ENCODE assay signal across 9 cellular contexts in genomic region chr1:109277434-109278204, GRCh38. TPM values are rescaled to one million over a fixed set of nuclear protein-coding genes. Genes with fewer than 3 reads are reported as not detected.
DNase-seq lines count a peak whose midpoint lies in the region; ATAC-seq and TF ChIP-seq lines count a peak whose summit lies in the region.
"Had no signal": no experiment of that assay in that cellular context is flagged by ENCODE, and none has a peak within 500 bp of the region (broad histone marks: within the 10 kb centered on the region; RNA-seq: fewer than 3 reads in every experiment).

No MANE protein-coding gene starts in this region.

- TF ChIP-seq CTCF in foreskin keratinocyte (conservative IDR thresholded peaks at IDR 0.05) = peak; percentile 75
- peak; percentile 92 for TF ChIP-seq CTCF in neutrophil (IDR thresholded peaks at IDR 0.05)
- TF ChIP-seq CTCF in thoracic aorta (IDR thresholded peaks at IDR 0.05) = peak; percentile 92

- no peaks in the 10 kb centered on the region for H3K9me3 ChIP-seq in CD4-positive, alpha-beta memory T cell (ENCODE audit: control insufficient read depth in 1 of 2, low read length in 2 of 2)
- no peaks in the 10 kb centered on the region for H3K9me3 ChIP-seq in neutrophil
- H3K9me3 ChIP-seq in thoracic aorta = no peaks in the 10 kb centered on the region

- H3K27ac ChIP-seq in CD4-positive, alpha-beta memory T cell (ENCODE audit: low read depth, low read length) = no peak overlapping the region
- H3K27ac ChIP-seq in foreskin keratinocyte (no peak overlapping the region), neutrophil (peak overlapping the region; percentile 31), thoracic aorta (no peak overlapping the region)

- DNase-seq in CD4-positive, alpha-beta memory T cell = peak; percentile 33 to 57 (median 42)
- peak; percentile 48 for DNase-seq in Jurkat, Clone E6-1 (ENCODE audit: low read depth, low spot score)
- DNase-seq in RKO (ENCODE audit: low spot score) = peak; percentile 75
- peak; percentile 41 for DNase-seq in activated effector memory CD4-positive, alpha-beta T cell treated with Interleukin-2 at 50 U/mL for 16 hours
- no peak for DNase-seq in foreskin keratinocyte
- peak; percentile 39 for DNase-seq in thoracic aorta (ENCODE audit: low spot score)

- H3K9me3 Mint-ChIP-seq in CD4-positive, alpha-beta memory T cell = no peaks in the 10 kb centered on the region
- H3K9me3 Mint-ChIP-seq: IgD-negative memory B cell had no signal

- H3K27me3 Mint-ChIP-seq in CD4-positive, alpha-beta memory T cell = no peaks in the 10 kb centered on the region

- no peak overlapping the region for H3K4me3 Mint-ChIP-seq in CD4-positive, alpha-beta memory T cell
- H3K4me3 Mint-ChIP-seq: IgD-negative memory B cell had no signal

- no peaks in the 10 kb centered on the region for H3K36me3 Mint-ChIP-seq in CD4-positive, alpha-beta memory T cell
- H3K36me3 Mint-ChIP-seq: IgD-negative memory B cell had no signal

- CTCF ChIA-PET in CD4-positive, alpha-beta memory T cell (lab: Charles Lee; ENCODE audit: partially characterized antibody) = interaction anchor here (0.7 to 9.5 kb wide), 26 partner anchors 8 to 256 kb away, joined by 3 to 193 read pairs (median 4); partner anchors contain the start of genes CYB561D1 and SORT1

- H3K27me3 ChIP-seq in CD4-positive, alpha-beta memory T cell (ENCODE audit: insufficient read depth, low read length) = no peaks in the 10 kb centered on the region
- H3K27me3 ChIP-seq in foreskin keratinocyte (no peaks in the 10 kb centered on the region), neutrophil (peaks cover 16% of the 10 kb centered on the region), thoracic aorta (replicated peaks; ENCODE audit: insufficient read depth) (no peaks in the 10 kb centered on the region)

- ATAC-seq in GM19455 (IDR thresholded peaks at IDR 0.05; ENCODE audit: unreplicated experiment) = peak; percentile 67
- no peak for ATAC-seq in foreskin keratinocyte
- ATAC-seq in thoracic aorta (ENCODE audit: insufficient number of reproducible peaks, low FRiP score, low read depth) = no peak

- POLR2A ChIA-PET in CD4-positive, alpha-beta memory T cell (lab: Charles Lee; ENCODE audit: partially characterized antibody) = interaction anchor here (1.7 to 1.8 kb wide), 2 partner anchors 206 to 255 kb away, joined by 5 to 7 read pairs; partner anchors contain the start of gene ATXN7L2

- peak overlapping the region in 1 of 7 donors; percentile 46 for H3K27ac Mint-ChIP-seq in CD4-positive, alpha-beta memory T cell

- intact Hi-C loops in CD4-positive, alpha-beta memory T cell (cut with micrococcal nuclease) = loop anchor here (1.0 kb wide), 2 partner anchors 122 to 217 kb away; partner anchors contain the start of gene CYB561D1

- H3K4me1 Mint-ChIP-seq in CD4-positive, alpha-beta memory T cell = peaks cover 3 to 13% (median 6%) of the 10 kb centered on the region in 4 donors

- H3K4me3 ChIP-seq in CD4-positive, alpha-beta memory T cell (ENCODE audit: low read length in 2 of 2) = no peak overlapping the region
- no peak overlapping the region for H3K4me3 ChIP-seq in Jurkat, Clone E6-1 (ENCODE audit: low read length)
- H3K4me3 ChIP-seq in neutrophil (ENCODE audit: low read depth in 1 of 2, low read length in 1 of 2) = no peak overlapping the region
- H3K4me3 ChIP-seq in thoracic aorta = no peak overlapping the region

- no peaks in the 10 kb centered on the region for H3K36me3 ChIP-seq in CD4-positive, alpha-beta memory T cell (ENCODE audit: insufficient read depth, low read length)
- H3K36me3 ChIP-seq in neutrophil (no peaks in the 10 kb centered on the region), thoracic aorta (no peaks in the 10 kb centered on the region)

- peaks cover 13% of the 10 kb centered on the region for H3K4me1 ChIP-seq in CD4-positive, alpha-beta memory T cell (ENCODE audit: insufficient read depth, low read length)
- H3K4me1 ChIP-seq in foreskin keratinocyte (peaks cover 16% of the 10 kb centered on the region), neutrophil (ENCODE audit: control insufficient read depth in 1 of 2, insufficient read depth in 1 of 2, low read depth in 1 of 2, low read length in 1 of 2) (peaks cover 22 to 28% of the 10 kb centered on the region in 2 experiments), thoracic aorta (ENCODE audit: control insufficient read depth in 1 of 2, low read depth in 2 of 2) (peaks cover 11 to 37% of the 10 kb centered on the region in 2 donors)

RNA-seq across cellular contexts. Expression of gene PSRC1, which starts 5.3 kb away (rescaled TPM):
- total RNA-seq in CD4-positive, alpha-beta memory T cell = under 1 TPM; 0.17 to 0.28 TPM
- under 1 TPM; 0.18 to 0.31 TPM for polyA plus RNA-seq in CD4-positive, alpha-beta memory T cell
- polyA plus RNA-seq in Jurkat, Clone E6-1 (2012; ENCODE audit: insufficient read depth, insufficient read length) = 39.1 TPM
- 26.6 and 33.5 TPM in 2 replicates for total RNA-seq in foreskin keratinocyte
- polyA plus RNA-seq in foreskin keratinocyte = 24.0 and 33.7 TPM in 2 replicates
- 1 to 10 TPM; 2.4 to 2.5 TPM for total RNA-seq in thoracic aorta
- polyA plus RNA-seq: IgD-negative memory B cell had no signal

RNA-seq across cellular contexts. Expression of gene CELSR2, which starts 28.3 kb away (rescaled TPM):
- 1 to 10 TPM; 2.6 to 3.1 TPM for total RNA-seq in CD4-positive, alpha-beta memory T cell
- under 1 TPM in 1 of 2 donors, not detected in 1; 0.52 TPM for polyA plus RNA-seq in CD4-positive, alpha-beta memory T cell
- 13.5 TPM for polyA plus RNA-seq in Jurkat, Clone E6-1 (2012; ENCODE audit: insufficient read depth, insufficient read length)
- total RNA-seq in foreskin keratinocyte = 14.1 and 16.0 TPM in 2 replicates
- polyA plus RNA-seq in foreskin keratinocyte = 7.9 and 8.1 TPM in 2 replicates
- total RNA-seq in thoracic aorta = 10 to 100 TPM in 1 of 2 donors, 1 to 10 TPM in 1; 4.0 to 10.0 TPM

RNA-seq across cellular contexts. Expression of gene MYBPHL, which starts 29.2 kb away (rescaled TPM):
- total RNA-seq in CD4-positive, alpha-beta memory T cell = not detected
- polyA plus RNA-seq in CD4-positive, alpha-beta memory T cell = not detected
- polyA plus RNA-seq in Jurkat, Clone E6-1 (2012; ENCODE audit: insufficient read depth, insufficient read length) = not detected
- total RNA-seq in foreskin keratinocyte (1.1 and 1.2 TPM in 2 replicates), thoracic aorta (1 to 10 TPM in 1 of 2 donors, not detected in 1; 1.1 TPM)
- polyA plus RNA-seq in foreskin keratinocyte = 1.7 TPM in 2 replicates
- polyA plus RNA-seq: IgD-negative memory B cell had no signal

Comparison
In these comparisons a context has a peak if more than half of its experiments do, and no peak if none do; other contexts are left out.
1. DNase-seq: peak in CD4-positive, alpha-beta memory T cell (5 of 5), Jurkat, Clone E6-1 (single experiment), RKO (single experiment), activated effector memory CD4-positive, alpha-beta T cell treated with Interleukin-2 at 50 U/mL for 16 hours (single experiment) and thoracic aorta (single experiment); none in foreskin keratinocyte (0 of 2).
2. Peak in every context shown above with its lines, with median percentiles within 50 percentile points of each other: CTCF ChIP-seq.